Comparison of ENCODE assay signal across 8 cellular contexts in genomic region chr22:21866821-21867527, GRCh38. TPM values are rescaled to one million over a fixed set of nuclear protein-coding genes. Genes with fewer than 3 reads are reported as not detected.
DNase-seq lines count a peak whose midpoint lies in the region; ATAC-seq, FAIRE-seq and TF ChIP-seq lines count a peak whose summit lies in the region.

No MANE protein-coding gene starts in this region.

- H3K9me3 ChIP-seq in RWPE2 (ENCODE audit: severe bottlenecking) = peaks cover 4% of the 10 kb centered on the region

- DNase-seq in GM12892 (ENCODE audit: insufficient read length) (no peak), RWPE2 (ENCODE audit: low spot score) (no peak), brain microvascular endothelial cell (peak; percentile 16), COLO829 (ENCODE audit: low spot score) (no peak)
- peak in 2 of 3 experiments; percentile 9 to 18 for DNase-seq in stimulated activated CD4-positive, alpha-beta T cell treated with anti-CD3 and anti-CD28 coated beads, TNF-alpha, amount 100 ng/mL, for 4 hours (ENCODE audit: low read depth in 3 of 3)
- DNase-seq in NK-92 treated with Interleukin-12 subunit alpha and Interleukin-12 subunit beta, amount 100 ng/mL, for 24 hours (lab: John Stamatoyannopoulos, UW) = no peak

- H3K27me3 ChIP-seq in RWPE2 (ENCODE audit: insufficient read depth, poor library complexity, severe bottlenecking) (no peaks in the 10 kb centered on the region), brain microvascular endothelial cell (replicated peaks) (no peaks in the 10 kb centered on the region), layer of hippocampus (ENCODE audit: control insufficient read depth, insufficient read depth, low read length) (no peaks in the 10 kb centered on the region)

- in situ Hi-C loops in brain microvascular endothelial cell (cut with HindIII; ENCODE audit: low pct_ligation_motif_present, low sequenced_read_pairs) = no loop called here

- H3K4me3 ChIP-seq in RWPE2 (ENCODE audit: severe bottlenecking) = peak overlapping the region; percentile 95
- H3K4me3 ChIP-seq in brain microvascular endothelial cell (ENCODE audit: low read depth, low read length) = peak overlapping the region; percentile 92

- H3K36me3 ChIP-seq in RWPE2 (ENCODE audit: low read depth) (peaks cover 6% of the 10 kb centered on the region; the same call in 1 of the 2 replicates), brain microvascular endothelial cell (replicated peaks) (no peaks in the 10 kb centered on the region)

- H3K27ac ChIP-seq in RWPE2 (ENCODE audit: poor library complexity, severe bottlenecking) = peak overlapping the region; percentile 56
- peak overlapping the region; percentile 78 for H3K27ac ChIP-seq in brain microvascular endothelial cell
- H3K27ac ChIP-seq in layer of hippocampus (ENCODE audit: low read depth, low read length) = peak overlapping the region; percentile 81

- TF ChIP-seq POLR2A in GM12892 (IDR thresholded peaks at IDR 0.05; ENCODE audit: low read depth, low read length) = no peak

- H3K4me1 ChIP-seq in RWPE2 (ENCODE audit: insufficient read depth, poor library complexity, severe bottlenecking) = peaks cover 16% of the 10 kb centered on the region

- TF ChIP-seq CTCF in RWPE2 (IDR thresholded peaks at IDR 0.05; ENCODE audit: poor library complexity, severe bottlenecking) (no peak), brain microvascular endothelial cell (IDR thresholded peaks at IDR 0.05; ENCODE audit: low read depth, low read length, missing control alignments) (no peak)

- ATAC-seq in HG02840 (IDR thresholded peaks at IDR 0.05; ENCODE audit: low FRiP score, unreplicated experiment) (peak; percentile 25), RWPE2 (ENCODE audit: low read depth) (no peak; the same call in 1 of the 3 replicates)

- FAIRE-seq in GM12892 (lab: Jason Lieb, UNC) = peak; percentile 80

RNA-seq across cellular contexts. Expression of gene MAPK1, which starts 0.5 kb away (rescaled TPM):
- 43.5 TPM for polyA plus RNA-seq in GM12892 (2012; ENCODE audit: missing spikeins)

Comparison
In these comparisons a context has a peak if more than half of its experiments do, and no peak if none do; other contexts are left out.
1. DNase-seq: peak in brain microvascular endothelial cell (single experiment) and stimulated activated CD4-positive, alpha-beta T cell treated with anti-CD3 and anti-CD28 coated beads, TNF-alpha, amount 100 ng/mL, for 4 hours (2 of 3); none in GM12892 (single experiment), RWPE2 (single experiment), COLO829 (single experiment) and NK-92 treated with Interleukin-12 subunit alpha and Interleukin-12 subunit beta, amount 100 ng/mL, for 24 hours (single experiment).
2. Peak in every context shown above with its lines, with median percentiles within 50 percentile points of each other: H3K27ac ChIP-seq.